8 cellular contexts compared by ENCODE assay signal in genomic region chr17:68511671-68512246, GRCh38. TPM values are rescaled to one million over a fixed set of nuclear protein-coding genes. Genes with fewer than 3 reads are reported as not detected.
DNase-seq lines count a peak whose midpoint lies in the region; ATAC-seq and TF ChIP-seq lines count a peak whose summit lies in the region.

No MANE protein-coding gene starts in this region.

- peak overlapping the region; percentile 88 for H3K27ac ChIP-seq in Panc1 (ENCODE audit: low read length)
- peak overlapping the region; percentile 94 to 97 for H3K27ac ChIP-seq in tibial artery

- DNase-seq in DMS53 treated with DMSO at 0.1 percent for 48 hours (lab: John Stamatoyannopoulos, UW; ENCODE audit: unreplicated experiment) = peak; percentile 87
- peak; percentile 70 for DNase-seq in HT1080 (ENCODE audit: low read depth)
- peak; percentile 42 for DNase-seq in Panc1 (ENCODE audit: low read depth, low spot score)
- peak; percentile 65 for DNase-seq in activated naive CD4-positive, alpha-beta T cell treated with anti-CD3 and anti-CD28 coated beads, Interleukin-2, amount 50 U/mL, for 16 hours
- DNase-seq in globus pallidus (ENCODE audit: low spot score) = peak; percentile 86
- DNase-seq in omental fat pad (ENCODE audit: low spot score) = peak; percentile 40
- DNase-seq in tibial artery = peak; percentile 79 to 90

- CTCF ChIA-PET in Panc1 (lab: Charles Lee) = no interaction called here

- intact Hi-C loops in Panc1 (cut with micrococcal nuclease; ENCODE audit: unreplicated experiment) = no loop called here
- intact Hi-C loops in tibial artery (cut with DNase I; ENCODE audit: low total_unique reads) = loop anchor here (5.0 kb wide), 1 partner anchor 54 kb away; the partner anchor contains the start of gene WIPI1

- no TSS peak for BruUV-seq in Panc1 (replicated peaks; lab: Mats Ljungman, UMichigan)

- H3K9me3 ChIP-seq in Panc1 (ENCODE audit: control insufficient read depth, insufficient read depth, low read depth, low read length) (no peaks in the 10 kb centered on the region), tibial artery (no peaks in the 10 kb centered on the region)

- H3K36me3 ChIP-seq in Panc1 (ENCODE audit: control insufficient read depth, insufficient read depth, low read length) (peaks cover 25% of the 10 kb centered on the region), tibial artery (peaks cover 4 to 11% (median 9%) of the 10 kb centered on the region in 3 donors)

- peak overlapping the region; percentile 96 to 97 for H3K4me3 ChIP-seq in Panc1 (ENCODE audit: low read depth in 2 of 2, low read length in 2 of 2)
- peak overlapping the region; percentile 77 to 81 for H3K4me3 ChIP-seq in tibial artery

- POLR2A ChIA-PET in Panc1 (lab: Charles Lee) = no interaction called here

- H3K4me1 ChIP-seq in Panc1 (ENCODE audit: control insufficient read depth, insufficient read depth, low read length) = peaks cover 7% of the 10 kb centered on the region; the same call in 1 of the 2 replicates
- H3K4me1 ChIP-seq in tibial artery = peaks cover 0 to 38% (median 20%) of the 10 kb centered on the region in 4 donors

- H3K27me3 ChIP-seq in Panc1 (ENCODE audit: control insufficient read depth, insufficient read depth, low read length) (no peaks in the 10 kb centered on the region), tibial artery (no peaks in the 10 kb centered on the region)

- in situ Hi-C loops in Panc1 (cut with HindIII; ENCODE audit: low pct_unique_long_range_greater_than_20kb, low sequenced_read_pairs) = no loop called here

- no peak for TF ChIP-seq CTCF in Panc1 (IDR thresholded peaks at IDR 0.05)
- no peak for TF ChIP-seq CTCF in omental fat pad (IDR thresholded peaks at IDR 0.05)
- TF ChIP-seq CTCF in tibial artery (IDR thresholded peaks at IDR 0.05) = no peak

- ATAC-seq in GM21367 (IDR thresholded peaks at IDR 0.05; ENCODE audit: unreplicated experiment) (peak; percentile 42), Panc1 (peak; percentile 81), omental fat pad (ENCODE audit: low FRiP score) (peak; percentile 70)

RNA-seq across cellular contexts. Expression of gene PRKAR1A, which starts 0.5 kb away (rescaled TPM):
- total RNA-seq in HT1080 (2014; rRNA removed; shearing (Covaris generic)) = 106 and 125 TPM in 2 replicates
- polyA plus RNA-seq in HT1080 (2015; cell fraction: cytosol; rRNA removed) = 135 and 166 TPM in 2 replicates
- 209 and 240 TPM in 2 replicates for polyA plus RNA-seq in HT1080 (2015; cell fraction: nucleus; rRNA removed)
- total RNA-seq in Panc1 (2021; ENCODE audit: unreplicated experiment) = 174 TPM
- polyA plus RNA-seq in Panc1 (2012; ENCODE audit: insufficient read length) = 124 TPM
- 100 to 1,000 TPM; 352 to 561 (median 476) TPM for total RNA-seq in omental fat pad

RNA-seq across cellular contexts. Expression of gene WIPI1, which starts 54.5 kb away (rescaled TPM):
- total RNA-seq in HT1080 (2014; rRNA removed; shearing (Covaris generic)) = 17.8 and 18.3 TPM in 2 replicates
- polyA plus RNA-seq in HT1080 (2015; cell fraction: cytosol; rRNA removed) = 20.6 and 21.6 TPM in 2 replicates
- polyA plus RNA-seq in HT1080 (2015; cell fraction: nucleus; rRNA removed) = 19.8 and 25.4 TPM in 2 replicates
- total RNA-seq in Panc1 (2021; ENCODE audit: unreplicated experiment) = 19.8 TPM
- polyA plus RNA-seq in Panc1 (2012; ENCODE audit: insufficient read length) = 28.2 TPM
- 100 to 1,000 TPM in 1 of 4 donors, 10 to 100 TPM in 3; 50.1 to 101 (median 60.2) TPM for total RNA-seq in omental fat pad

Comparison
In these comparisons a context has a peak if more than half of its experiments do, and no peak if none do; other contexts are left out.
1. Peak in every context shown above with its lines: DNase-seq, ATAC-seq, H3K4me3 ChIP-seq and H3K27ac ChIP-seq.